In the genomic region with DNA sequence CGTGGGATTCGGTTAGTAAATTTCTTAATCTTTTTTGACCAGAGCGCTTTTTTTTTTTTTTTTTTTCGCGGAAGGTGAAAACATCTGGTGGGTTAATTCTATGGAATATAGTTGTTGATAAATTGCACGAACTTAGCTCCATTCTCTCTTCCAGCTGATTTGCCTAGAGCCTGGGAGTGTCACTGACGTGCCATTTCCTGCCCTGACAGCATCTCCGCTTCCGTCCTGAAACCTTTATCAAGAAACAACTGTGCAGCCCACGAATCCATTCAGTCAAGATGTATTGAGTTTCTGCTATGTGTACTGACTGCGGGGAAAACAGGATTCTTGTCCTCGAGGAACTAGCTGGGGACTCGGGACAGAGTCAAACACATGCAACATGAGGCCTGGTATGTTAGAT, we compare ENCODE assay signal across 15 cellular contexts. TPM values are rescaled to one million over a fixed set of nuclear protein-coding genes. Genes with fewer than 3 reads are reported as not detected.
DNase-seq lines count a peak whose midpoint lies in the region; ATAC-seq and TF ChIP-seq lines count a peak whose summit lies in the region.
"Had no signal": no experiment of that assay in that cellular context is flagged by ENCODE, and none has a peak within 500 bp of the region (broad histone marks: within the 10 kb centered on the region; RNA-seq: fewer than 3 reads in every experiment).

No MANE protein-coding gene starts in this region.

- peak overlapping the region; percentile 17 for H3K4me2 ChIP-seq in mammary epithelial cell (ENCODE audit: insufficient read depth, low read depth, low read length)
- peak overlapping the region; percentile 49 for H3K4me2 ChIP-seq in smooth muscle cell

- peaks cover 18% of the 10 kb centered on the region for H3F3A ChIP-seq in smooth muscle cell (ENCODE audit: low read depth)

- dilution Hi-C loops in mammary epithelial cell (cut with HindIII; ENCODE audit: low sequenced_read_pairs): no loop called here

- BruUV-seq in mammary epithelial cell (replicated peaks; lab: Mats Ljungman, UMichigan): no TSS peak

- TF ChIP-seq CTCF in mammary epithelial cell (conservative IDR thresholded peaks at IDR 0.05 in 1 of 2, IDR thresholded peaks at IDR 0.05 in 1 of 2; ENCODE audit: extremely low read depth in 1 of 2, insufficient read depth in 1 of 2, low read depth in 1 of 2, low read length in 2 of 2) (no peak), smooth muscle cell (IDR thresholded peaks at IDR 0.05; ENCODE audit: borderline replicate concordance, insufficient read depth, poor library complexity, severe bottlenecking) (no peak)

- H3K9me3 ChIP-seq in mammary epithelial cell (replicated peaks; ENCODE audit: insufficient read depth, low read length) (no peaks in the 10 kb centered on the region), smooth muscle cell (replicated peaks; ENCODE audit: low read depth) (no peaks in the 10 kb centered on the region)
- H3K9me3 ChIP-seq: lower lobe of right lung had no signal

- H3K27ac ChIP-seq in mammary epithelial cell (ENCODE audit: insufficient read depth, low read depth, low read length): peak overlapping the region; percentile 29
- peak overlapping the region; percentile 82 for H3K27ac ChIP-seq in smooth muscle cell (ENCODE audit: low read depth)
- H3K27ac ChIP-seq: lower lobe of right lung had no signal

- H2AFZ ChIP-seq in mammary epithelial cell (ENCODE audit: low read depth, low read length): peak overlapping the region; percentile 18
- no peak overlapping the region for H2AFZ ChIP-seq in smooth muscle cell (ENCODE audit: low read depth)

- H3K4me1 ChIP-seq in mammary epithelial cell (ENCODE audit: insufficient read depth, low read length) (peaks cover 14% of the 10 kb centered on the region), smooth muscle cell (ENCODE audit: low read depth) (peaks cover 10% of the 10 kb centered on the region)
- H3K4me1 ChIP-seq: lower lobe of right lung had no signal

- H3K9ac ChIP-seq in mammary epithelial cell (ENCODE audit: insufficient read depth, low read length) (no peak overlapping the region), smooth muscle cell (ENCODE audit: low read depth) (peak overlapping the region; percentile 42)

- no peaks in the 10 kb centered on the region for H4K20me1 ChIP-seq in mammary epithelial cell (ENCODE audit: insufficient read depth, low read length)
- no peaks in the 10 kb centered on the region for H4K20me1 ChIP-seq in smooth muscle cell (ENCODE audit: low read depth)

- 59% methylated on average over 13 of the region's 13 CpGs for WGBS in mammary epithelial cell (ENCODE audit: low coverage, missing lambda C conversion rate)
- WGBS in smooth muscle cell (ENCODE audit: low lambda C conversion rate): 54% methylated on average over 13 of the region's 13 CpGs

- intact Hi-C loops in mammary epithelial cell (cut with micrococcal nuclease): loop anchor here (5.0 kb wide), 1 partner anchor 46 kb away; no protein-coding TSS in a partner anchor
- intact Hi-C loops in head of caudate nucleus (cut with DNase I): no loop called here

- no peak for ATAC-seq in GM21576 (IDR thresholded peaks at IDR 0.05; ENCODE audit: unreplicated experiment)

- H3K27me3 ChIP-seq in mammary epithelial cell (ENCODE audit: insufficient read depth, low read length) (peaks cover 11% of the 10 kb centered on the region), smooth muscle cell (ENCODE audit: low read depth) (no peaks in the 10 kb centered on the region)

- H3K36me3 ChIP-seq in mammary epithelial cell (ENCODE audit: insufficient read depth, low read length) (no peaks in the 10 kb centered on the region), smooth muscle cell (ENCODE audit: low read depth) (no peaks in the 10 kb centered on the region)
- H3K36me3 ChIP-seq: lower lobe of right lung had no signal

- H3K4me3 ChIP-seq in mammary epithelial cell (replicated peaks in 1 of 3; ENCODE audit: insufficient read depth in 1 of 3, low read depth in 2 of 3, low read length in 3 of 3): no peak overlapping the region
- no peak overlapping the region for H3K4me3 ChIP-seq in smooth muscle cell
- H3K4me3 ChIP-seq: lower lobe of right lung had no signal

- in situ Hi-C loops in mammary epithelial cell (cut with MboI; ENCODE audit: low sequenced_read_pairs in 2 of 2): no loop called here

- CTCF ChIA-PET in mammary epithelial cell (lab: Charles Lee; ENCODE audit: low non-redundant PET): interaction anchor here (0.6 to 0.7 kb wide), 2 partner anchors 29 to 902 kb away, joined by 3 to 20 read pairs; no protein-coding TSS in a partner anchor

- peak; percentile 40 for DNase-seq in NCI-H510A treated with DMSO at 0.1 percent for 48 hours (lab: John Stamatoyannopoulos, UW)
- DNase-seq in NCI-H510A (lab: John Stamatoyannopoulos, UW): no peak
- DNase-seq in mammary epithelial cell: peak; percentile 20
- DNase-seq in kidney tubule cell (ENCODE audit: low spot score): peak; percentile 27
- DNase-seq in smooth muscle cell (lab: John Stamatoyannopoulos, UW; ENCODE audit: unreplicated experiment): no peak
- no peak for DNase-seq in head of caudate nucleus
- no peak for DNase-seq in stimulated activated CD4-positive, alpha-beta T cell treated with anti-CD3 and anti-CD28 coated beads, Interleukin-1b, Interleukin-23, amount 100 ng/mL, for 48 hours
- DNase-seq: activated CD4-positive, alpha-beta T cell treated with anti-CD3 and anti-CD28 coated beads, Interleukin-2, amount 10 ng/mL, durations not matched to agents 24 days and 14 days; lower lobe of right lung; NCI-H2227 treated with DMSO at 0.1 percent for 48 hours; stimulated activated CD4-positive, alpha-beta T cell treated with anti-CD3 and anti-CD28 coated beads, Interleukin-2, amount 100 ng/mL, for 24 hours had no signal

- H3K79me2 ChIP-seq in mammary epithelial cell (ENCODE audit: insufficient read depth, low read length) (no peaks in the 10 kb centered on the region), smooth muscle cell (ENCODE audit: low read depth) (no peaks in the 10 kb centered on the region)

RNA-seq across cellular contexts. Expression of a gene that starts 59.5 kb away (rescaled TPM):
- not detected for total RNA-seq in mammary epithelial cell
- not detected for polyA plus RNA-seq in mammary epithelial cell
- polyA minus RNA-seq in mammary epithelial cell: not detected
- total RNA-seq in smooth muscle cell: 0.31 and 0.54 TPM in 2 replicates
- polyA plus RNA-seq in smooth muscle cell: 0.43 TPM in 1 of 2 replicates, not detected in the other
- total RNA-seq: activated CD4-positive, alpha-beta T cell treated with anti-CD3 and anti-CD28 coated beads, Interleukin-2, amount 10 ng/mL, durations not matched to agents 24 days and 14 days; activated T-helper 2 cell treated with anti-CD3 and anti-CD28 coated beads, Interferon-gamma antibody, Interleukin-2, Interleukin-4, amounts not matched to agents 10 μg/mL and 5 μg/mL and 100 μg/mL, durations not matched to agents 14 hours and 24 hours and 36 hours; omental fat pad; urinary bladder had no signal
- polyA plus RNA-seq: urinary bladder had no signal

Comparison
In these comparisons a context has a peak if more than half of its experiments do, and no peak if none do; other contexts are left out.
1. DNase-seq: peak in NCI-H510A treated with DMSO at 0.1 percent for 48 hours (single experiment), mammary epithelial cell (single experiment) and kidney tubule cell (single experiment); none in NCI-H510A (single experiment), smooth muscle cell (single experiment), head of caudate nucleus (0 of 42) and stimulated activated CD4-positive, alpha-beta T cell treated with anti-CD3 and anti-CD28 coated beads, Interleukin-1b, Interleukin-23, amount 100 ng/mL, for 48 hours (single experiment).